In genomic region chr17:11986179-11986938, GRCh38 we compare ENCODE assay signal across 20 cellular contexts. TPM values are rescaled to one million over a fixed set of nuclear protein-coding genes. Genes with fewer than 3 reads are reported as not detected.
DNase-seq lines count a peak whose midpoint lies in the region; ATAC-seq and TF ChIP-seq lines count a peak whose summit lies in the region.
"Had no signal": no experiment of that assay in that cellular context is flagged by ENCODE, and none has a peak within 500 bp of the region (broad histone marks: within the 10 kb centered on the region; RNA-seq: fewer than 3 reads in every experiment).

No MANE protein-coding gene starts in this region.

- H3K4me1 ChIP-seq in prostate gland (replicated peaks) (peaks cover 16% of the 10 kb centered on the region), lower lobe of right lung (no peaks in the 10 kb centered on the region)
- H3K4me1 ChIP-seq: spleen had no signal

- H3K4me1 Mint-ChIP-seq in endothelial cell (ENCODE audit: unreplicated experiment), result peaks cover 4% of the 10 kb centered on the region

- H3K4me3 Mint-ChIP-seq in endothelial cell (ENCODE audit: unreplicated experiment), result no peak overlapping the region
- H3K4me3 Mint-ChIP-seq: activated CD8-positive, alpha-beta T cell treated with anti-CD3 and anti-CD28 coated beads for 36 hours; activated naive CD4-positive, alpha-beta T cell treated with anti-CD3 and anti-CD28 coated beads for 36 hours; CD4-positive, alpha-beta T cell; naive thymus-derived CD4-positive, alpha-beta T cell; T-helper 2 cell treated with Interferon-gamma antibody and Interleukin-4, amounts not matched to agents 5 μg/mL and 100 μg/mL, for 36 hours; WTC11 had no signal

- TF ChIP-seq CTCF in choroid plexus epithelial cell (conservative IDR thresholded peaks at IDR 0.05; ENCODE audit: low read depth, low read length), result no peak
- no peak for TF ChIP-seq CTCF in prostate gland (IDR thresholded peaks at IDR 0.05)
- TF ChIP-seq CTCF in lower lobe of right lung (IDR thresholded peaks at IDR 0.05), result no peak
- TF ChIP-seq CTCF in endothelial cell (IDR thresholded peaks at IDR 0.05; ENCODE audit: unreplicated experiment), result no peak

- H3K27me3 ChIP-seq in prostate gland (replicated peaks; ENCODE audit: insufficient read depth) (no peaks in the 10 kb centered on the region), lower lobe of right lung (ENCODE audit: low read depth) (no peaks in the 10 kb centered on the region)
- H3K27me3 ChIP-seq: ascending aorta, spleen had no signal

- intact Hi-C loops in prostate gland (cut with DNase I), result loop anchor here (2.0 kb wide), 1 partner anchor 1110 kb away; no protein-coding TSS in a partner anchor
- intact Hi-C loops in lower lobe of right lung (cut with DNase I), result no loop called here

- H3K36me3 ChIP-seq in prostate gland (no peaks in the 10 kb centered on the region), lower lobe of right lung (peaks cover 65% of the 10 kb centered on the region)

- ATAC-seq in lower lobe of right lung, result no peak
- no peak for ATAC-seq in HG03135 (IDR thresholded peaks at IDR 0.05; ENCODE audit: unreplicated experiment)
- ATAC-seq: activated CD8-positive, alpha-beta T cell treated with anti-CD3 and anti-CD28 coated beads for 36 hours; naive thymus-derived CD4-positive, alpha-beta T cell had no signal

- no peaks in the 10 kb centered on the region for H3K36me3 Mint-ChIP-seq in endothelial cell (ENCODE audit: low read depth, unreplicated experiment)

- no peak for TF ChIP-seq POLR2A in prostate gland (IDR thresholded peaks at IDR 0.05)

- peak overlapping the region; percentile 40 to 86 for H3K27ac ChIP-seq in prostate gland
- H3K27ac ChIP-seq in lower lobe of right lung, result no peak overlapping the region
- H3K27ac ChIP-seq: spleen had no signal

- WGBS in prostate gland, result 70% methylated on average over 4 of the region's 4 CpGs

- H3K27ac Mint-ChIP-seq in endothelial cell (ENCODE audit: unreplicated experiment), result no peak overlapping the region
- H3K27ac Mint-ChIP-seq: activated CD8-positive, alpha-beta T cell treated with anti-CD3 and anti-CD28 coated beads for 36 hours; activated naive CD4-positive, alpha-beta T cell treated with anti-CD3 and anti-CD28 coated beads for 36 hours; CD4-positive, alpha-beta T cell; naive thymus-derived CD4-positive, alpha-beta T cell; T-helper 2 cell treated with Interferon-gamma antibody and Interleukin-4, amounts not matched to agents 5 μg/mL and 100 μg/mL, for 36 hours; WTC11 had no signal

- peak; percentile 33 for DNase-seq in GM03348 (ENCODE audit: low spot score)
- DNase-seq in choroid plexus epithelial cell (ENCODE audit: low read depth), result peak; percentile 38
- peak; percentile 14 for DNase-seq in iris pigment epithelial cell (ENCODE audit: low read depth)
- DNase-seq in prostate gland (ENCODE audit: low spot score), result peak; percentile 79
- no peak for DNase-seq in lower lobe of right lung
- no peak for DNase-seq in endothelial cell (ENCODE audit: low spot score)
- no peak for DNase-seq in NK-92 treated with Interleukin-12 subunit alpha and Interleukin-12 subunit beta, amount 100 ng/mL, for 24 hours (lab: John Stamatoyannopoulos, UW)
- DNase-seq: activated CD8-positive, alpha-beta T cell treated with anti-CD3 and anti-CD28 coated beads for 36 hours; activated naive CD4-positive, alpha-beta T cell treated with anti-CD3 and anti-CD28 coated beads for 36 hours; activated T-cell treated with anti-CD3 and anti-CD28 coated beads, Interleukin-2, amount 50 U/mL, for 1 hour; CD4-positive, alpha-beta T cell; naive thymus-derived CD4-positive, alpha-beta T cell; NCI-H2171; spleen; stimulated activated CD8-positive, alpha-beta memory T cell treated with anti-CD3 and anti-CD28 coated beads, Interleukin-4, amount 100 ng/mL, for 48 hours had no signal

- H3K4me3 ChIP-seq in choroid plexus epithelial cell (ENCODE audit: low read depth, low read length) (no peak overlapping the region), prostate gland (no peak overlapping the region), lower lobe of right lung (no peak overlapping the region)
- H3K4me3 ChIP-seq: ascending aorta, spleen had no signal

- no peaks in the 10 kb centered on the region for H3K9me3 Mint-ChIP-seq in endothelial cell (ENCODE audit: unreplicated experiment)
- H3K9me3 Mint-ChIP-seq: activated CD8-positive, alpha-beta T cell treated with anti-CD3 and anti-CD28 coated beads for 36 hours; activated naive CD4-positive, alpha-beta T cell treated with anti-CD3 and anti-CD28 coated beads for 36 hours; CD4-positive, alpha-beta T cell; naive thymus-derived CD4-positive, alpha-beta T cell; T-helper 2 cell treated with Interferon-gamma antibody and Interleukin-4, amounts not matched to agents 5 μg/mL and 100 μg/mL, for 36 hours; WTC11 had no signal

- no peaks in the 10 kb centered on the region for H3K9me3 ChIP-seq in prostate gland
- no peaks in the 10 kb centered on the region for H3K9me3 ChIP-seq in lower lobe of right lung
- H3K9me3 ChIP-seq: ascending aorta, SK-N-SH, spleen had no signal

- no peaks in the 10 kb centered on the region for H3K27me3 Mint-ChIP-seq in endothelial cell (ENCODE audit: unreplicated experiment)
- H3K27me3 Mint-ChIP-seq: activated CD8-positive, alpha-beta T cell treated with anti-CD3 and anti-CD28 coated beads for 36 hours; CD4-positive, alpha-beta T cell; naive thymus-derived CD4-positive, alpha-beta T cell had no signal

RNA-seq across cellular contexts. Expression of gene ZNF18, which starts 10.9 kb away (rescaled TPM):
- total RNA-seq in prostate gland (10 to 100 TPM; 11.8 to 13.3 TPM), lower lobe of right lung (7.2 TPM), endothelial cell (ENCODE audit: unreplicated experiment) (5.3 TPM)

RNA-seq across cellular contexts. Expression of gene MAP2K4, which starts 34.3 kb away (rescaled TPM):
- 10 to 100 TPM; 26.2 to 42.1 TPM for total RNA-seq in prostate gland
- total RNA-seq in lower lobe of right lung, result 33.0 TPM
- total RNA-seq in endothelial cell (ENCODE audit: unreplicated experiment), result 36.5 TPM

Comparison
In these comparisons a context has a peak if more than half of its experiments do, and no peak if none do; other contexts are left out.
1. DNase-seq: peak in GM03348 (single experiment), choroid plexus epithelial cell (single experiment), iris pigment epithelial cell (single experiment) and prostate gland (single experiment); none in lower lobe of right lung (single experiment), endothelial cell (single experiment) and NK-92 treated with Interleukin-12 subunit alpha and Interleukin-12 subunit beta, amount 100 ng/mL, for 24 hours (single experiment).